8 cellular contexts compared by ENCODE assay signal in genomic region chr6:43510827-43511163, GRCh38. TPM values are rescaled to one million over a fixed set of nuclear protein-coding genes. Genes with fewer than 3 reads are reported as not detected.
DNase-seq lines count a peak whose midpoint lies in the region; TF ChIP-seq lines count a peak whose summit lies in the region.

No MANE protein-coding gene starts in this region.

- H3K27ac ChIP-seq in H9 (ENCODE audit: insufficient read length, low read depth, low read length) (no peak overlapping the region), hepatocyte (no peak overlapping the region), smooth muscle cell (ENCODE audit: low read depth) (peak overlapping the region; percentile 60)

- no peak overlapping the region for H3K23ac ChIP-seq in H9 (ENCODE audit: insufficient read length, low read depth, low read length)

- no peak overlapping the region for H3K9ac ChIP-seq in H9 (ENCODE audit: extremely low read depth, insufficient read length, low read length)
- peak overlapping the region; percentile 85 for H3K9ac ChIP-seq in smooth muscle cell (ENCODE audit: low read depth)

- H3K79me2 ChIP-seq in H9 (ENCODE audit: insufficient read depth, low read length) (peaks cover under 1% of the 10 kb centered on the region; the same call in 1 of the 2 replicates), hepatocyte (peaks cover 15% of the 10 kb centered on the region), smooth muscle cell (ENCODE audit: low read depth) (peaks cover 13% of the 10 kb centered on the region)

- H2BK20ac ChIP-seq in H9 (ENCODE audit: low read depth, low read length, poor library complexity, severe bottlenecking): no peak overlapping the region

- H3K4me2 ChIP-seq in H9 (ENCODE audit: insufficient read depth, insufficient read length, low read length): peak overlapping the region; percentile 65
- H3K4me2 ChIP-seq in hepatocyte: peak overlapping the region; percentile 99
- H3K4me2 ChIP-seq in smooth muscle cell: peak overlapping the region; percentile 99

- H3K4me3 ChIP-seq in hepatocyte (no peak overlapping the region), smooth muscle cell (peak overlapping the region; percentile 89)

- no CpG with 5 or more reads among the region's 10 CpGs for WGBS in H9 (ENCODE audit: extremely low coverage, insufficient read length, low lambda C conversion rate)
- WGBS in hepatocyte (ENCODE audit: low lambda C conversion rate, missing lambda C conversion rate): 86% methylated on average over 10 of the region's 10 CpGs
- WGBS in smooth muscle cell (ENCODE audit: low lambda C conversion rate): 90% methylated on average over 10 of the region's 10 CpGs

- H4K8ac ChIP-seq in H9 (replicated peaks; ENCODE audit: insufficient read length, low read depth, low read length): no peak overlapping the region

- no peak overlapping the region for H3K27ac Mint-ChIP-seq in H9
- no peak overlapping the region for H3K27ac Mint-ChIP-seq in activated naive CD8-positive, alpha-beta T cell treated with anti-CD3 and anti-CD28 coated beads for 36 hours

- H2AK5ac ChIP-seq in H9 (ENCODE audit: insufficient read length, low read length): no peak overlapping the region

- H3K56ac ChIP-seq in H9 (ENCODE audit: insufficient read length, low read depth, low read length): no peak overlapping the region

- no peak overlapping the region for H4K5ac ChIP-seq in H9 (ENCODE audit: insufficient read length, low read depth, low read length)

- peak overlapping the region; percentile 61 to 86 for H3K4me3 Mint-ChIP-seq in H9
- H3K4me3 Mint-ChIP-seq in activated naive CD8-positive, alpha-beta T cell treated with anti-CD3 and anti-CD28 coated beads for 36 hours: peak overlapping the region; percentile 62

- no peak overlapping the region for H3T11ph ChIP-seq in H9 (ENCODE audit: low read length)

- H3K36me3 Mint-ChIP-seq in H9 (ENCODE audit: insufficient read depth in 1 of 3, low read depth in 3 of 3): peaks cover 24 to 47% (median 41%) of the 10 kb centered on the region in 3 experiments
- peaks cover 13% of the 10 kb centered on the region for H3K36me3 Mint-ChIP-seq in activated naive CD8-positive, alpha-beta T cell treated with anti-CD3 and anti-CD28 coated beads for 36 hours

- peaks cover 5% of the 10 kb centered on the region for H3K23me2 ChIP-seq in H9 (ENCODE audit: insufficient read length, low read depth, low read length, poor library complexity, severe bottlenecking)

- H4K20me1 ChIP-seq in H9 (ENCODE audit: control insufficient read depth, insufficient read depth, insufficient read length): no peaks in the 10 kb centered on the region
- H4K20me1 ChIP-seq in hepatocyte (ENCODE audit: insufficient read depth, poor library complexity, severe bottlenecking): peaks cover 10% of the 10 kb centered on the region
- peaks cover 25% of the 10 kb centered on the region for H4K20me1 ChIP-seq in smooth muscle cell (ENCODE audit: low read depth)

- H2BK120ac ChIP-seq in H9 (ENCODE audit: low read depth, low read length, poor library complexity, severe bottlenecking): no peak overlapping the region

- H3K9me3 ChIP-seq in H9 (ENCODE audit: control insufficient read depth, low read depth, low read length): no peaks in the 10 kb centered on the region
- H3K9me3 ChIP-seq in hepatocyte (ENCODE audit: low read depth): no peaks in the 10 kb centered on the region
- no peaks in the 10 kb centered on the region for H3K9me3 ChIP-seq in smooth muscle cell (replicated peaks; ENCODE audit: low read depth)

- H3K4me1 Mint-ChIP-seq in H9: peaks cover 27 to 36% of the 10 kb centered on the region in 2 experiments
- H3K4me1 Mint-ChIP-seq in activated naive CD8-positive, alpha-beta T cell treated with anti-CD3 and anti-CD28 coated beads for 36 hours: peaks cover 18% of the 10 kb centered on the region

- H2AFZ ChIP-seq in H9 (ENCODE audit: low read length): no peak overlapping the region
- H2AFZ ChIP-seq in hepatocyte: no peak overlapping the region
- H2AFZ ChIP-seq in smooth muscle cell (ENCODE audit: low read depth): no peak overlapping the region

- no peak overlapping the region for H3K4ac ChIP-seq in H9 (ENCODE audit: low read depth, low read length)

- H2BK5ac ChIP-seq in H9 (ENCODE audit: insufficient read length, low read length): no peak overlapping the region

- no peak overlapping the region for H2BK15ac ChIP-seq in H9 (ENCODE audit: low read depth, low read length)

- peaks cover 34% of the 10 kb centered on the region for H3F3A ChIP-seq in smooth muscle cell (ENCODE audit: low read depth)

- peaks cover 4% of the 10 kb centered on the region for H3K79me1 ChIP-seq in H9 (ENCODE audit: insufficient read depth, low read depth, low read length, poor library complexity, severe bottlenecking)

- no peaks in the 10 kb centered on the region for H3K36me3 ChIP-seq in hepatocyte (replicated peaks; ENCODE audit: insufficient read depth, low read depth)
- H3K36me3 ChIP-seq in smooth muscle cell (ENCODE audit: low read depth): no peaks in the 10 kb centered on the region

- H3K27me3 ChIP-seq in H9 (ENCODE audit: insufficient read depth, low read length) (peaks cover 8% of the 10 kb centered on the region; the same call in 1 of the 2 replicates), hepatocyte (peaks cover 12% of the 10 kb centered on the region), smooth muscle cell (ENCODE audit: low read depth) (no peaks in the 10 kb centered on the region)

- no peak for TF ChIP-seq CTCF in H9 (conservative IDR thresholded peaks at IDR 0.05)
- TF ChIP-seq CTCF in hepatocyte (IDR thresholded peaks at IDR 0.05; ENCODE audit: poor library complexity): no peak
- TF ChIP-seq CTCF in smooth muscle cell (IDR thresholded peaks at IDR 0.05; ENCODE audit: borderline replicate concordance, insufficient read depth, poor library complexity, severe bottlenecking): no peak

- H3K9me3 Mint-ChIP-seq in H9: peaks cover 2 to 3% of the 10 kb centered on the region in 2 experiments; a peak in 3 of 5 replicates
- H3K9me3 Mint-ChIP-seq in activated naive CD8-positive, alpha-beta T cell treated with anti-CD3 and anti-CD28 coated beads for 36 hours: no peaks in the 10 kb centered on the region

- no peak overlapping the region for H3K18ac ChIP-seq in H9 (ENCODE audit: insufficient read length, low read depth, low read length)

- DNase-seq in H9: no peak
- DNase-seq in activated naive CD8-positive, alpha-beta T cell treated with anti-CD3 and anti-CD28 coated beads for 36 hours: no peak
- DNase-seq in hepatocyte (ENCODE audit: low spot score): no peak
- DNase-seq in smooth muscle cell (lab: John Stamatoyannopoulos, UW; ENCODE audit: unreplicated experiment): no peak
- no peak for DNase-seq in NCI-H2227 (lab: John Stamatoyannopoulos, UW; ENCODE audit: unreplicated experiment)
- DNase-seq in activated CD4-positive, alpha-beta T cell treated with anti-CD3 and anti-CD28 coated beads, Interleukin-2, amount 50 U/mL, for 48 hours: no peak
- DNase-seq in NK-92 (lab: John Stamatoyannopoulos, UW; ENCODE audit: unreplicated experiment): no peak
- no peak for DNase-seq in SKM-1 treated with dmso at 0.1 percent for 144 hours (lab: John Stamatoyannopoulos, UW; ENCODE audit: unreplicated experiment)

- no peak overlapping the region for H3K14ac ChIP-seq in H9 (ENCODE audit: insufficient read depth, low read length)

- H3K27me3 Mint-ChIP-seq in H9 (ENCODE audit: low read depth): peaks cover 28% of the 10 kb centered on the region
- peaks cover 21% of the 10 kb centered on the region for H3K27me3 Mint-ChIP-seq in activated naive CD8-positive, alpha-beta T cell treated with anti-CD3 and anti-CD28 coated beads for 36 hours

- H4K91ac ChIP-seq in H9 (ENCODE audit: insufficient read length, low read depth, low read length): no peak overlapping the region

- H3K4me1 ChIP-seq in H9 (ENCODE audit: insufficient read depth, low read length) (no peaks in the 10 kb centered on the region), hepatocyte (ENCODE audit: insufficient read depth) (peaks cover 24% of the 10 kb centered on the region), smooth muscle cell (ENCODE audit: low read depth) (peaks cover 10% of the 10 kb centered on the region)

- H2BK12ac ChIP-seq in H9 (ENCODE audit: insufficient read length, low read depth, low read length): no peak overlapping the region

- H3K9me2 ChIP-seq in hepatocyte (replicated peaks; ENCODE audit: insufficient read depth): no peaks in the 10 kb centered on the region

RNA-seq across cellular contexts. Expression of gene LRRC73, which starts 0.6 kb away (rescaled TPM):
- total RNA-seq in H9 (2021) (0.26 and 0.55 TPM in 2 replicates), hepatocyte (0.28 TPM in 1 of 2 replicates, not detected in the other), smooth muscle cell (0.09 and 2.1 TPM in 2 replicates)
- under 1 TPM; 0.10 TPM for total RNA-seq in activated naive CD8-positive, alpha-beta T cell treated with anti-CD3 and anti-CD28 coated beads for 36 hours
- polyA plus RNA-seq in hepatocyte (0.07 and 0.22 TPM in 2 replicates), smooth muscle cell (1.8 and 2.2 TPM in 2 replicates)

RNA-seq across cellular contexts. Expression of gene YIPF3, which starts 5.9 kb away (rescaled TPM):
- total RNA-seq in H9 (2021) (80.7 and 84.5 TPM in 2 replicates), hepatocyte (179 and 198 TPM in 2 replicates), smooth muscle cell (145 and 199 TPM in 2 replicates)
- 10 to 100 TPM; 38.1 to 38.2 TPM for total RNA-seq in activated naive CD8-positive, alpha-beta T cell treated with anti-CD3 and anti-CD28 coated beads for 36 hours
- polyA plus RNA-seq in hepatocyte (163 and 166 TPM in 2 replicates), smooth muscle cell (181 and 182 TPM in 2 replicates)

RNA-seq across cellular contexts. Expression of gene POLR1C, which starts 6.1 kb away (rescaled TPM):
- total RNA-seq in H9 (2021): 75.8 and 76.6 TPM in 2 replicates
- total RNA-seq in activated naive CD8-positive, alpha-beta T cell treated with anti-CD3 and anti-CD28 coated beads for 36 hours: 10 to 100 TPM; 87.6 to 99.1 TPM
- total RNA-seq in hepatocyte: 26.1 and 37.7 TPM in 2 replicates
- 33.7 and 36.2 TPM in 2 replicates for polyA plus RNA-seq in hepatocyte
- 27.0 and 33.4 TPM in 2 replicates for total RNA-seq in smooth muscle cell
- 21.0 and 39.8 TPM in 2 replicates for polyA plus RNA-seq in smooth muscle cell

RNA-seq across cellular contexts. Expression of gene TJAP1, which starts 33.4 kb away (rescaled TPM):
- 45.1 and 49.2 TPM in 2 replicates for total RNA-seq in H9 (2021)
- 10 to 100 TPM; 36.5 to 37.2 TPM for total RNA-seq in activated naive CD8-positive, alpha-beta T cell treated with anti-CD3 and anti-CD28 coated beads for 36 hours
- 14.6 and 16.4 TPM in 2 replicates for total RNA-seq in hepatocyte
- 10.3 and 13.8 TPM in 2 replicates for polyA plus RNA-seq in hepatocyte
- 9.3 and 25.5 TPM in 2 replicates for total RNA-seq in smooth muscle cell
- polyA plus RNA-seq in smooth muscle cell: 13.5 and 15.3 TPM in 2 replicates

RNA-seq across cellular contexts. Expression of gene DLK2, which starts 55.4 kb away (rescaled TPM):
- 0.57 and 0.96 TPM in 2 replicates for total RNA-seq in H9 (2021)
- total RNA-seq in activated naive CD8-positive, alpha-beta T cell treated with anti-CD3 and anti-CD28 coated beads for 36 hours: under 1 TPM; 0.78 to 0.93 TPM
- 0.33 and 0.60 TPM in 2 replicates for total RNA-seq in hepatocyte
- polyA plus RNA-seq in hepatocyte: 1.8 and 2.1 TPM in 2 replicates
- total RNA-seq in smooth muscle cell: 0.27 and 2.0 TPM in 2 replicates
- polyA plus RNA-seq in smooth muscle cell: 3.7 and 3.8 TPM in 2 replicates
